In the genomic region with DNA sequence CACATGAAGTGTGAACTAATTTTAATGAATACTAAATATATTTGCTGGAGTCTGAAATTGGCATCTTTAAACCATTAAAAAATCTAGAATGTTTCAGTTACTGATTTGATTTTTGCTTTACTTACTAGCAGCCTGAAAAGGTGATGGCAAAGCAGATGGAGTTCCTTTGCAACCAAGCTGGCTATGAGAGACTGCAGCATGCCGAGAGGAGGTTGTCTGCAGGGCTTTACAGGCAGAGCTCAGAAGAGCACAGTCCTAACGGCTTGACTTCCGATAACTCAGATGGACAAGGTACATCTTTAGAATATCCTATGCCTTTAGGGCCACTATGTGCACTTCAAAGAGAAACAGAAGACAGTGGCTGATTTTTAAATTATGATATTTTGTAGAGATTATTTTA, we compare ENCODE assay signal across 21 cellular contexts.
"Had no signal": no experiment of that assay in that cellular context is flagged by ENCODE, and none has a peak within 500 bp of the region (broad histone marks: within the 10 kb centered on the region; RNA-seq: fewer than 3 reads in every experiment).

No MANE protein-coding gene starts in this region.

- ATAC-seq: left cardiac atrium; left lung; naive thymus-derived CD8-positive, alpha-beta T cell; psoas muscle; stimulated activated naive B cell treated with anti-CD40 and anti-IgM and Interleukin-4, amounts not matched to agents 10 μg/mL and 1 μg/mL and 100 μg/mL, for 72 hours had no signal

- H3K4me3 ChIP-seq: left lung, ovary, psoas muscle, skin epidermis, spleen, thoracic aorta, tibial nerve, upper lobe of left lung had no signal

- H3K36me3 ChIP-seq: ovary had no signal

- H3K27ac Mint-ChIP-seq: nephron progenitor cell; stimulated activated naive B cell treated with anti-CD40 and anti-IgM and Interleukin-4, amounts not matched to agents 10 μg/mL and 1 μg/mL and 100 μg/mL, for 72 hours; stimulated activated naive CD8-positive, alpha-beta T cell treated with anti-CD3 and anti-CD28 coated beads, Interleukin-15, Interleukin-2, amounts not matched to agents 100 ng/mL and 50 ng/mL, for 24 hours had no signal

- H3K27me3 ChIP-seq: left lung, ovary, spleen, tibial nerve, upper lobe of left lung had no signal

- H3K27me3 Mint-ChIP-seq: naive thymus-derived CD8-positive, alpha-beta T cell; stimulated activated naive B cell treated with anti-CD40 and anti-IgM and Interleukin-4, amounts not matched to agents 10 μg/mL and 1 μg/mL and 100 μg/mL, for 72 hours; stimulated activated naive CD8-positive, alpha-beta T cell treated with anti-CD3 and anti-CD28 coated beads, Interleukin-15, Interleukin-2, amounts not matched to agents 100 ng/mL and 50 ng/mL, for 24 hours had no signal

- H3K9me3 Mint-ChIP-seq: naive thymus-derived CD8-positive, alpha-beta T cell; nephron progenitor cell; stimulated activated naive B cell treated with anti-CD40 and anti-IgM and Interleukin-4, amounts not matched to agents 10 μg/mL and 1 μg/mL and 100 μg/mL, for 72 hours; stimulated activated naive CD8-positive, alpha-beta T cell treated with anti-CD3 and anti-CD28 coated beads, Interleukin-15, Interleukin-2, amounts not matched to agents 100 ng/mL and 50 ng/mL, for 24 hours had no signal

- DNase-seq: cortex of kidney; effector CD4-positive, alpha-beta T cell; hypothalamus; kidney; left cardiac atrium; left lung; mesenchymal stem cell; midbrain; naive thymus-derived CD8-positive, alpha-beta T cell; nephron progenitor cell; nucleus accumbens; ovary; psoas muscle; right cardiac atrium; spleen; stimulated activated naive B cell treated with anti-CD40 and anti-IgM and Interleukin-4, amounts not matched to agents 10 μg/mL and 1 μg/mL and 100 μg/mL, for 72 hours; upper lobe of left lung had no signal

- H3K4me3 Mint-ChIP-seq: naive thymus-derived CD8-positive, alpha-beta T cell; nephron progenitor cell; stimulated activated naive B cell treated with anti-CD40 and anti-IgM and Interleukin-4, amounts not matched to agents 10 μg/mL and 1 μg/mL and 100 μg/mL, for 72 hours; stimulated activated naive CD8-positive, alpha-beta T cell treated with anti-CD3 and anti-CD28 coated beads, Interleukin-15, Interleukin-2, amounts not matched to agents 100 ng/mL and 50 ng/mL, for 24 hours had no signal

- H3K27ac ChIP-seq: left lung, ovary, psoas muscle, skin epidermis, spleen, thoracic aorta, tibial nerve, upper lobe of left lung had no signal
